7 cellular contexts compared by ENCODE assay signal in the genomic region with DNA sequence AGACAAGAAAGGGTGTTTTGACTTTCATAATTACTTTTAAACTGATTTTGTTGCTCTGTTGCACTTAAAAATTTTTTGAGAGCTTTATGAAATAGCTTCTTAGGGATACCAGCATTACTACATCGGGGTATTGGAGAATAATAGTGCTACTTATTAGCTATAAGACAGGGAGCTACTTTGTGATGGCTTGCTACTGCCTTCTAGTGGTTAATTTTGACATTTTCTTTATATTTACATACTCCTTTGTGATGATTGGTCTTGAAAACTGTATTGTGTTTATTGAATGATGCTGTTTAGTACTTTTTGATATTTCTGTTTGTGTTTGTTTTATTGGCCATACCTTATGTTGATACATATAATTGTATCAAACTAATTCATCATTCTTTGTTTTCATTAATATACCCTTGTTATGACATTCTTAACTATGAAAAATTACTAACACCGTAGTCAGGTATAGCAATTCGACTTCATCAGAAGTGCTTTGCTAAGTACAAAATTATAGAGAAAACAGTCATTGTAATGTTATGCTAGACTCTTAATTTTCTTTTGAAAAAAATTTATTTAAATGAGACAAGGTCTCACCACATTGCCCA.
DNase-seq lines count a peak whose midpoint lies in the region; ATAC-seq and TF ChIP-seq lines count a peak whose summit lies in the region.

No MANE protein-coding gene starts in this region.

- no peak overlapping the region for H3K4me3 ChIP-seq in NB4 (ENCODE audit: low read depth, low read length)
- H3K4me3 ChIP-seq in SK-N-SH (ENCODE audit: low read depth in 2 of 2, low read length in 1 of 2) = peak overlapping the region in 1 of 2 experiments; percentile 18; a peak in 1 of 4 replicates
- H3K4me3 ChIP-seq in neutrophil (ENCODE audit: low read depth in 1 of 2, low read length in 1 of 2) = no peak overlapping the region

- H3K4me1 ChIP-seq in SK-N-SH (ENCODE audit: control insufficient read depth in 1 of 2, insufficient read depth in 2 of 2, low read depth in 1 of 2, low read length in 1 of 2) (peaks cover 28 to 37% of the 10 kb centered on the region in 2 experiments), neutrophil (ENCODE audit: control insufficient read depth in 1 of 2, insufficient read depth in 1 of 2, low read depth in 1 of 2, low read length in 1 of 2) (no peaks in the 10 kb centered on the region)

- no peaks in the 10 kb centered on the region for H3K9me2 ChIP-seq in SK-N-SH

- POLR2A ChIA-PET in GM10248 (lab: Yijun Ruan, JAX) = interaction anchor here (0.5 kb wide), 1 partner anchor 126 kb away, joined by 3 read pairs; no protein-coding TSS in a partner anchor
- POLR2A ChIA-PET in SK-N-SH (lab: Yijun Ruan, JAX) = interaction anchor here (0.6 to 1.1 kb wide), 4 partner anchors 73 to 142 kb away, joined by 3 to 4 read pairs (median 4); a partner anchor contains a TSS

- H4K20me1 ChIP-seq in SK-N-SH (ENCODE audit: insufficient read depth) = peaks cover 49% of the 10 kb centered on the region

- ATAC-seq in HG02852 (IDR thresholded peaks at IDR 0.05; ENCODE audit: unreplicated experiment) = no peak

- CTCF ChIA-PET in GM10248 (lab: Yijun Ruan, JAX) (interaction anchor here (0.6 to 9.8 kb wide), 55 partner anchors 10 to 632 kb away, joined by 3 to 250 read pairs (median 4); a partner anchor contains a TSS), SK-N-SH (lab: Yijun Ruan, JAX) (interaction anchor here (0.6 to 9.6 kb wide), 63 partner anchors 8 to 681 kb away, joined by 3 to 206 read pairs (median 4); a partner anchor contains a TSS)

- H3K4me2 ChIP-seq in SK-N-SH = peak overlapping the region; percentile 46; the same call in 1 of the 2 replicates

- peaks cover 64% of the 10 kb centered on the region for H3K79me2 ChIP-seq in SK-N-SH (ENCODE audit: insufficient read depth)

- 65% methylated on average over 3 of the region's 3 CpGs for WGBS in SK-N-SH (ENCODE audit: low lambda C conversion rate)

- TF ChIP-seq CTCF in GM10248 (IDR thresholded peaks at IDR 0.05; ENCODE audit: control extremely low read depth, extremely low read depth, low read depth, missing control alignments) (peak; percentile 59), NB4 (IDR thresholded peaks at IDR 0.05; ENCODE audit: low read depth, low read length) (peak; percentile 55), SK-N-SH (IDR thresholded peaks at IDR 0.05) (peak; percentile 94), neutrophil (IDR thresholded peaks at IDR 0.05) (peak; percentile 45)

- H3K9me3 ChIP-seq in SK-N-SH (no peaks in the 10 kb centered on the region), neutrophil (no peaks in the 10 kb centered on the region)

- TF ChIP-seq POLR2A in NB4 (IDR thresholded peaks at IDR 0.05; ENCODE audit: extremely low read depth, insufficient read length) = no peak

- H3K36me3 ChIP-seq in SK-N-SH (replicated peaks in 1 of 2; ENCODE audit: control insufficient read depth in 1 of 2, insufficient read depth in 2 of 2, low read length in 1 of 2) (peaks cover 0 to 24% of the 10 kb centered on the region in 2 experiments), neutrophil (no peaks in the 10 kb centered on the region)

- peaks cover 22% of the 10 kb centered on the region for H3F3A ChIP-seq in SK-N-SH (replicated peaks; ENCODE audit: insufficient read depth)

- TF ChIP-seq EP300 in SK-N-SH (IDR thresholded peaks at IDR 0.05; ENCODE audit: borderline replicate concordance in 1 of 2, low read depth in 1 of 2, low read length in 1 of 2) = no peak

- TF ChIP-seq RAD21 in SK-N-SH (IDR thresholded peaks at IDR 0.05; ENCODE audit: low read length) = peak; percentile 94

- H3K27ac ChIP-seq in SK-N-SH (ENCODE audit: low read depth in 2 of 2, low read length in 1 of 2) (peak overlapping the region in 1 of 2 experiments; percentile 28; a peak in 1 of 4 replicates), neutrophil (no peak overlapping the region)

- DNase-seq in GM10248 (ENCODE audit: extremely low spot score) (peak; percentile 46), NB4 (ENCODE audit: low read depth) (peak; percentile 71), SK-N-SH (peak; percentile 53), fibroblast of peridontal ligament (ENCODE audit: extremely low read depth) (peak; percentile 83)
- DNase-seq in stimulated activated CD4-positive, alpha-beta T cell treated with anti-CD3 and anti-CD28 coated beads, Interleukin-15, amount 100 ng/mL, for 24 hours = no peak

- H2AFZ ChIP-seq in SK-N-SH (ENCODE audit: low read depth) = no peak overlapping the region

- peak overlapping the region; percentile 17; the same call in 1 of the 2 replicates for H3K9ac ChIP-seq in SK-N-SH

- no peaks in the 10 kb centered on the region for H3K27me3 ChIP-seq in SK-N-SH (ENCODE audit: insufficient read depth)
- no peaks in the 10 kb centered on the region for H3K27me3 ChIP-seq in neutrophil

TF ChIP-seq in SK-N-SH, 30 proteins besides CTCF, POLR2A, EP300 and RAD21:
- peak; percentile 73 for TF ChIP-seq SMC3 (IDR thresholded peaks at IDR 0.05; ENCODE audit: low read depth, low read length)
- TF ChIP-seq SIN3A (IDR thresholded peaks at IDR 0.05; ENCODE audit: borderline replicate concordance, low read depth, low read length) = no peak
